In genomic region chr11:129750343-129751292, GRCh38 we compare ENCODE assay signal across 8 cellular contexts.
DNase-seq lines count a peak whose midpoint lies in the region; ATAC-seq lines count a peak whose summit lies in the region.

No MANE protein-coding gene starts in this region.

- WGBS in esophagus, 2 donors = 20 to 23% methylated on average over 57 of the region's 57 CpGs

- H3K27me3 ChIP-seq in esophagus (ENCODE audit: control insufficient read depth in 1 of 2, insufficient read depth in 2 of 2, low read length in 2 of 2) = no peaks in the 10 kb centered on the region

- H3K36me3 ChIP-seq in esophagus (ENCODE audit: control insufficient read depth in 2 of 2, insufficient read depth in 2 of 2, low read length in 1 of 2) = no peaks in the 10 kb centered on the region

- no peaks in the 10 kb centered on the region for H3K9me3 ChIP-seq in esophagus (ENCODE audit: control insufficient read depth in 2 of 2, insufficient read depth in 1 of 2, low read depth in 1 of 2, low read length in 1 of 2)

- peaks cover 0 to 6% of the 10 kb centered on the region in 2 donors for H3K4me1 ChIP-seq in esophagus (ENCODE audit: control insufficient read depth in 2 of 2, insufficient read depth in 2 of 2, low read length in 1 of 2)

- ATAC-seq in GM19438 (IDR thresholded peaks at IDR 0.05; ENCODE audit: low read depth, unreplicated experiment) = peak; percentile 78
- peak; percentile 89 for ATAC-seq in HG03521 (IDR thresholded peaks at IDR 0.05; ENCODE audit: unreplicated experiment)

- H3K4me3 ChIP-seq in esophagus (ENCODE audit: low read depth in 1 of 2, low read length in 2 of 2) = peak overlapping the region in 1 of 2 donors; percentile 31

- peak; percentile 81 for DNase-seq in COLO668 (lab: John Stamatoyannopoulos, UW; ENCODE audit: unreplicated experiment)
- DNase-seq in NOMO-1 treated with dmso at 0.1 percent for 144 hours (lab: John Stamatoyannopoulos, UW; ENCODE audit: unreplicated experiment) = peak; percentile 29
- peak; percentile 81 for DNase-seq in activated T-cell treated with anti-CD3 and anti-CD28 coated beads for 1 hour (ENCODE audit: low read depth)
- peak; percentile 76 for DNase-seq in myocyte (ENCODE audit: low read depth)
- peak; percentile 44 for DNase-seq in stimulated activated CD8-positive, alpha-beta memory T cell treated with anti-CD3 and anti-CD28 coated beads, Interleukin-7, amount 100 ng/mL, for 24 hours (ENCODE audit: low read depth)

- H3K27ac ChIP-seq in esophagus (ENCODE audit: low read depth in 2 of 2, low read length in 1 of 2) = peak overlapping the region; percentile 65 to 80

Comparison
In these comparisons a context has a peak if more than half of its experiments do, and no peak if none do; other contexts are left out.
1. DNase-seq: peak in every context shown above with its lines; median percentile 81 in COLO668; 81 in activated T-cell treated with anti-CD3 and anti-CD28 coated beads for 1 hour; 76 in myocyte; 44 in stimulated activated CD8-positive, alpha-beta memory T cell treated with anti-CD3 and anti-CD28 coated beads, Interleukin-7, amount 100 ng/mL, for 24 hours; 29 in NOMO-1 treated with dmso at 0.1 percent for 144 hours.